In the genomic region with DNA sequence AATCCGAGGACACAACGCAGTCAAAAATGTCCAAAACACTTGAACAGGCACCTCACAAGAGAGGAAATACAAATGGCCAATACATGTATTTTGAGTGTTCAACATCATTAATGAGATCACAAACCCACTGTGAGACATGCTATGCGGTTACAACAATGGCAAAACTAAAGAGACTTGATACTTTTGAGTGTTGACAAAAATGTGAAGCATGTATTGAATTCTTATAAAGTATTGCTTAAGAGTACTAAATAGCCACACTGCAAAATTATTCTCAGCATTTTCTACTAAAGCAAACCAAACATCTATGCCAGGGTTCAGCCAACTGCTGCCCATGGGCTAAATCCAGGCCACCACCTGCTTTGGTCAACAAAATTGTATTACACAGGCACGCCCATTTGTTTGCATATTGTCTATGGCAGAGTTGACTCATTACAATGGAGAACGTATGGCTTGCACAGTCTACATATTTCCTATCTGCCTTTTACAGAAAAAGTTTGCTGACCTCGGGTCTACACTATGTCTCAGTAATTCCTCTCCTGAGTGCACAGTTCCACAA, we compare ENCODE assay signal across 18 cellular contexts.
DNase-seq lines count a peak whose midpoint lies in the region; ATAC-seq and TF ChIP-seq lines count a peak whose summit lies in the region.
"Had no signal": no experiment of that assay in that cellular context is flagged by ENCODE, and none has a peak within 500 bp of the region (broad histone marks: within the 10 kb centered on the region; RNA-seq: fewer than 3 reads in every experiment).

No MANE protein-coding gene starts in this region.

- H3K79me1 ChIP-seq in H9 (ENCODE audit: insufficient read depth, low read depth, low read length, poor library complexity, severe bottlenecking), result no peaks in the 10 kb centered on the region

- H3K4me2 ChIP-seq in H9 (ENCODE audit: insufficient read depth, insufficient read length, low read length), result no peak overlapping the region
- H3K4me2 ChIP-seq: A549, GM23338 had no signal

- TF ChIP-seq CTCF in epithelial cell of esophagus (IDR thresholded peaks at IDR 0.05; ENCODE audit: insufficient read depth, low read depth, low read length, missing control alignments), result no peak
- TF ChIP-seq CTCF in H9 (conservative IDR thresholded peaks at IDR 0.05), result no peak

- H3K23ac ChIP-seq in H9 (ENCODE audit: insufficient read length, low read depth, low read length), result no peak overlapping the region

- H2BK5ac ChIP-seq in H9 (ENCODE audit: insufficient read length, low read length), result no peak overlapping the region

- H3K4me1 Mint-ChIP-seq in H9, result 0 out of 4 replicates have a peak, but pooled peaks cover 0 to 4% of the 10 kb centered on the region in 2 experiments
- H3K4me1 Mint-ChIP-seq: CD14-positive monocyte, GM23338 had no signal

- no peak overlapping the region for H3K4me3 Mint-ChIP-seq in H9
- H3K4me3 Mint-ChIP-seq: CD14-positive monocyte; CD8-positive, alpha-beta T cell; GM23338 had no signal

- H2BK20ac ChIP-seq in H9 (ENCODE audit: low read depth, low read length, poor library complexity, severe bottlenecking), result no peak overlapping the region

- H4K8ac ChIP-seq in H9 (replicated peaks; ENCODE audit: insufficient read length, low read depth, low read length), result no peak overlapping the region

- no peaks in the 10 kb centered on the region for H4K20me1 ChIP-seq in H9 (ENCODE audit: control insufficient read depth, insufficient read depth, insufficient read length)

- H2BK120ac ChIP-seq in H9 (ENCODE audit: low read depth, low read length, poor library complexity, severe bottlenecking), result no peak overlapping the region

- peaks cover 26 to 34% of the 10 kb centered on the region in 2 experiments for H3K9me3 Mint-ChIP-seq in H9

- H3K18ac ChIP-seq in H9 (ENCODE audit: insufficient read length, low read depth, low read length), result no peak overlapping the region

- no peaks in the 10 kb centered on the region for H3K27me3 ChIP-seq in H9 (ENCODE audit: insufficient read depth, low read length)

- H3K27ac Mint-ChIP-seq in H9, result no peak overlapping the region
- H3K27ac Mint-ChIP-seq: CD14-positive monocyte; CD8-positive, alpha-beta T cell; GM23338 had no signal

- WGBS in H9 (ENCODE audit: extremely low coverage, insufficient read length, low lambda C conversion rate), result no CpG with 5 or more reads among the region's 6 CpGs

- no peak overlapping the region for H2AFZ ChIP-seq in H9 (ENCODE audit: low read length)
- H2AFZ ChIP-seq: GM23338 had no signal

- peak; percentile 28 for DNase-seq in DMS53 treated with DMSO at 0.1 percent for 48 hours (lab: John Stamatoyannopoulos, UW; ENCODE audit: unreplicated experiment)
- DNase-seq in MV-4-11 (lab: John Stamatoyannopoulos, UW), result peak; percentile 22
- DNase-seq in epithelial cell of esophagus (ENCODE audit: low read depth), result peak; percentile 20
- peak; percentile 7 for DNase-seq in myocyte (ENCODE audit: low read depth)
- DNase-seq in H9, result no peak
- DNase-seq: CD8-positive, alpha-beta T cell; COR-L47; DMS153; GF-D8; H7 had no signal

- ATAC-seq in HG03457 (IDR thresholded peaks at IDR 0.05; ENCODE audit: unreplicated experiment) (no peak), GM21717 (IDR thresholded peaks at IDR 0.05; ENCODE audit: unreplicated experiment) (no peak), GM21619 (IDR thresholded peaks at IDR 0.05; ENCODE audit: unreplicated experiment) (no peak)
- ATAC-seq: A549; CD8-positive, alpha-beta T cell; GM23338; K562 had no signal

- H2AK5ac ChIP-seq in H9 (ENCODE audit: insufficient read length, low read length), result no peak overlapping the region

- H3K56ac ChIP-seq in H9 (ENCODE audit: insufficient read length, low read depth, low read length), result no peak overlapping the region

- H3K4me3 ChIP-seq in epithelial cell of esophagus (ENCODE audit: low read length), result no peak overlapping the region
- H3K4me3 ChIP-seq: A549, GM23338, K562 had no signal

- no peaks in the 10 kb centered on the region for H3K9me3 ChIP-seq in H9 (ENCODE audit: control insufficient read depth, low read depth, low read length)
- H3K9me3 ChIP-seq: A549 had no signal

- peaks cover 2 to 11% (median 10%) of the 10 kb centered on the region in 3 experiments; a peak in 6 of 7 replicates for H3K36me3 Mint-ChIP-seq in H9 (ENCODE audit: insufficient read depth in 1 of 3, low read depth in 3 of 3)

- H4K91ac ChIP-seq in H9 (ENCODE audit: insufficient read length, low read depth, low read length), result no peak overlapping the region

- H3K27me3 Mint-ChIP-seq in H9 (ENCODE audit: low read depth), result no peaks in the 10 kb centered on the region; the same call in 1 of the 2 replicates

- H2BK15ac ChIP-seq in H9 (ENCODE audit: low read depth, low read length), result no peak overlapping the region

- no peaks in the 10 kb centered on the region for H3K23me2 ChIP-seq in H9 (ENCODE audit: insufficient read length, low read depth, low read length, poor library complexity, severe bottlenecking)

- no peak overlapping the region for H3T11ph ChIP-seq in H9 (ENCODE audit: low read length)

- no peaks in the 10 kb centered on the region for H3K4me1 ChIP-seq in H9 (ENCODE audit: insufficient read depth, low read length)
- H3K4me1 ChIP-seq: A549 had no signal

- no peak overlapping the region for H3K27ac ChIP-seq in H9 (ENCODE audit: insufficient read length, low read depth, low read length)
- H3K27ac ChIP-seq: A549, HL-60 had no signal

- no peaks in the 10 kb centered on the region for H3K79me2 ChIP-seq in H9 (ENCODE audit: insufficient read depth, low read length)

- no peak overlapping the region for H3K4ac ChIP-seq in H9 (ENCODE audit: low read depth, low read length)

- no peak overlapping the region for H4K5ac ChIP-seq in H9 (ENCODE audit: insufficient read length, low read depth, low read length)

- no peak overlapping the region for H3K14ac ChIP-seq in H9 (ENCODE audit: insufficient read depth, low read length)

- H2BK12ac ChIP-seq in H9 (ENCODE audit: insufficient read length, low read depth, low read length), result no peak overlapping the region

- H3K9ac ChIP-seq in H9 (ENCODE audit: extremely low read depth, insufficient read length, low read length), result no peak overlapping the region
